Comparison of ENCODE assay signal across 1 cellular context in the genomic region with DNA sequence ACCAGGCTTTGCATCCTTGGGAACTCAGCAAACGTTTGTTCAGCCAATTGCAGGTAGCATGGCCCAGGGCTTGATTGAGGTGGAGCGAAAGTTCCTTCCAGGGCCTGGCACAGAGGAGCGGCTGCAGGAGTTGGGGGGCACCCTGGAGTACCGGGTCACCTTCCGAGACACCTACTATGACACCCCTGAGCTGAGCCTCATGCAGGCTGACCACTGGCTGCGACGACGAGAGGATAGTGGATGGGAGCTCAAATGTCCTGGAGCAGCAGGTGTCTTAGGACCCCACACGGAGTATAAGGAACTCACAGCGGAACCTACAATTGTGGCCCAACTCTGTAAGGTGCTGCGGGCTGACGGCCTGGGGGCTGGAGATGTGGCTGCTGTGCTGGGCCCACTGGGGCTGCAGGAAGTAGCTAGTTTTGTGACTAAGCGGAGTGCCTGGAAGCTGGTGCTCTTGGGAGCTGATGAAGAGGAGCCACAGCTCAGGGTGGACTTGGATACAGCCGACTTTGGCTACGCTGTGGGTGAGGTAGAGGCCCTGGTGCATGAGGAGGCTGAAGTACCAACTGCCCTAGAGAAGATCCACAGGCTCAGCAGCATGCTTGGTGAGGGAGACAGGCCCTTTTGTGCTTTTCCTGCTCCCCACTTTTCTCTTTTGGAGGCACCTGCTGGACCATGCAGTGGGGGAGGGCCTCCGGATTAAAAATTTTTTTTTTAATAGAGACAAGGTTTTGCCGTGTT.
A peak's percentile ranks its signal among the peaks of the same experiment; 100 is the strongest.
TF ChIP-seq lines count a peak whose summit lies in the region.

No MANE protein-coding gene starts in this region.

TF ChIP-seq in HepG2, 621 proteins besides CTCF, POLR2A, EP300 and RAD21 (continued from another document and continues in another):
- TF ChIP-seq DNMT1 (CRISPR knock-in tag; IDR thresholded peaks at IDR 0.05) (no peak), ZNF24 (IDR thresholded peaks at IDR 0.05) (no peak), NFYB (CRISPR knock-in tag; IDR thresholded peaks at IDR 0.05) (no peak), SETDB1 (CRISPR knock-in tag; IDR thresholded peaks at IDR 0.05; ENCODE audit: borderline replicate concordance) (no peak), TOE1 (CRISPR knock-in tag; IDR thresholded peaks at IDR 0.05) (no peak), KMT2B (CRISPR knock-in tag; IDR thresholded peaks at IDR 0.05) (no peak), ZKSCAN1 (IDR thresholded peaks at IDR 0.05; ENCODE audit: low read length) (no peak), ISL2 (CRISPR knock-in tag; IDR thresholded peaks at IDR 0.05) (no peak), ZNF549 (CRISPR knock-in tag; IDR thresholded peaks at IDR 0.05) (no peak), ZNF20 (CRISPR knock-in tag; IDR thresholded peaks at IDR 0.05) (0 out of 2 replicates have a peak, but pooled peaks have one; percentile 0), SMAD9 (CRISPR knock-in tag; IDR thresholded peaks at IDR 0.05) (no peak), NCOR1 (IDR thresholded peaks at IDR 0.05; ENCODE audit: borderline replicate concordance, low read length) (no peak), NKX3-1 (CRISPR knock-in tag; IDR thresholded peaks at IDR 0.05) (no peak), HIVEP1 (CRISPR knock-in tag; IDR thresholded peaks at IDR 0.05) (no peak), PHF8 (CRISPR knock-in tag; IDR thresholded peaks at IDR 0.05) (no peak), ZNF652 (CRISPR knock-in tag; IDR thresholded peaks at IDR 0.05; ENCODE audit: borderline replicate concordance, low read depth) (no peak), ZNF569 (CRISPR knock-in tag; IDR thresholded peaks at IDR 0.05; ENCODE audit: borderline replicate concordance) (no peak), GATA4 (IDR thresholded peaks at IDR 0.05; ENCODE audit: borderline replicate concordance, low read depth) (no peak), SRSF4 (IDR thresholded peaks at IDR 0.05; ENCODE audit: low read depth, low read length, poor library complexity, severe bottlenecking) (no peak), ZNF7 (CRISPR knock-in tag; IDR thresholded peaks at IDR 0.05) (no peak), NBN (conservative IDR thresholded peaks at IDR 0.05) (no peak), MTF2 (CRISPR knock-in tag; IDR thresholded peaks at IDR 0.05; ENCODE audit: borderline replicate concordance) (no peak), ATM (IDR thresholded peaks at IDR 0.05; ENCODE audit: borderline replicate concordance) (no peak)
- TF ChIP-seq, protein P1, sequence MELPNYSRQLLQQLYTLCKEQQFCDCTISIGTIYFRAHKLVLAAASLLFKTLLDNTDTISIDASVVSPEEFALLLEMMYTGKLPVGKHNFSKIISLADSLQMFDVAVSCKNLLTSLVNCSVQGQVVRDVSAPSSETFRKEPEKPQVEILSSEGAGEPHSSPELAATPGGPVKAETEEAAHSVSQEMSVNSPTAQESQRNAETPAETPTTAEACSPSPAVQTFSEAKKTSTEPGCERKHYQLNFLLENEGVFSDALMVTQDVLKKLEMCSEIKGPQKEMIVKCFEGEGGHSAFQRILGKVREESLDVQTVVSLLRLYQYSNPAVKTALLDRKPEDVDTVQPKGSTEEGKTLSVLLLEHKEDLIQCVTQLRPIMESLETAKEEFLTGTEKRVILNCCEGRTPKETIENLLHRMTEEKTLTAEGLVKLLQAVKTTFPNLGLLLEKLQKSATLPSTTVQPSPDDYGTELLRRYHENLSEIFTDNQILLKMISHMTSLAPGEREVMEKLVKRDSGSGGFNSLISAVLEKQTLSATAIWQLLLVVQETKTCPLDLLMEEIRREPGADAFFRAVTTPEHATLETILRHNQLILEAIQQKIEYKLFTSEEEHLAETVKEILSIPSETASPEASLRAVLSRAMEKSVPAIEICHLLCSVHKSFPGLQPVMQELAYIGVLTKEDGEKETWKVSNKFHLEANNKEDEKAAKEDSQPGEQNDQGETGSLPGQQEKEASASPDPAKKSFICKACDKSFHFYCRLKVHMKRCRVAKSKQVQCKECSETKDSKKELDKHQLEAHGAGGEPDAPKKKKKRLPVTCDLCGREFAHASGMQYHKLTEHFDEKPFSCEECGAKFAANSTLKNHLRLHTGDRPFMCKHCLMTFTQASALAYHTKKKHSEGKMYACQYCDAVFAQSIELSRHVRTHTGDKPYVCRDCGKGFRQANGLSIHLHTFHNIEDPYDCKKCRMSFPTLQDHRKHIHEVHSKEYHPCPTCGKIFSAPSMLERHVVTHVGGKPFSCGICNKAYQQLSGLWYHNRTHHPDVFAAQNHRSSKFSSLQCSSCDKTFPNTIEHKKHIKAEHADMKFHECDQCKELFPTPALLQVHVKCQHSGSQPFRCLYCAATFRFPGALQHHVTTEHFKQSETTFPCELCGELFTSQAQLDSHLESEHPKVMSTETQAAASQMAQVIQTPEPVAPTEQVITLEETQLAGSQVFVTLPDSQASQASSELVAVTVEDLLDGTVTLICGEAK (IDR thresholded peaks at IDR 0.05), result no peak
- TF ChIP-seq, protein P1 (CRISPR knock-in tag; IDR thresholded peaks at IDR 0.05), result no peak
- TF ChIP-seq, protein P2, sequence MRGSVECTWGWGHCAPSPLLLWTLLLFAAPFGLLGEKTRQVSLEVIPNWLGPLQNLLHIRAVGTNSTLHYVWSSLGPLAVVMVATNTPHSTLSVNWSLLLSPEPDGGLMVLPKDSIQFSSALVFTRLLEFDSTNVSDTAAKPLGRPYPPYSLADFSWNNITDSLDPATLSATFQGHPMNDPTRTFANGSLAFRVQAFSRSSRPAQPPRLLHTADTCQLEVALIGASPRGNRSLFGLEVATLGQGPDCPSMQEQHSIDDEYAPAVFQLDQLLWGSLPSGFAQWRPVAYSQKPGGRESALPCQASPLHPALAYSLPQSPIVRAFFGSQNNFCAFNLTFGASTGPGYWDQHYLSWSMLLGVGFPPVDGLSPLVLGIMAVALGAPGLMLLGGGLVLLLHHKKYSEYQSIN (CRISPR knock-in tag; IDR thresholded peaks at IDR 0.05; ENCODE audit: borderline replicate concordance), result no peak; the same call in 1 of the 2 replicates
- TF ChIP-seq, protein P3, sequence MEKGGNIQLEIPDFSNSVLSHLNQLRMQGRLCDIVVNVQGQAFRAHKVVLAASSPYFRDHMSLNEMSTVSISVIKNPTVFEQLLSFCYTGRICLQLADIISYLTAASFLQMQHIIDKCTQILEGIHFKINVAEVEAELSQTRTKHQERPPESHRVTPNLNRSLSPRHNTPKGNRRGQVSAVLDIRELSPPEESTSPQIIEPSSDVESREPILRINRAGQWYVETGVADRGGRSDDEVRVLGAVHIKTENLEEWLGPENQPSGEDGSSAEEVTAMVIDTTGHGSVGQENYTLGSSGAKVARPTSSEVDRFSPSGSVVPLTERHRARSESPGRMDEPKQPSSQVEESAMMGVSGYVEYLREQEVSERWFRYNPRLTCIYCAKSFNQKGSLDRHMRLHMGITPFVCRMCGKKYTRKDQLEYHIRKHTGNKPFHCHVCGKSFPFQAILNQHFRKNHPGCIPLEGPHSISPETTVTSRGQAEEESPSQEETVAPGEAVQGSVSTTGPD (CRISPR knock-in tag; IDR thresholded peaks at IDR 0.05), result 0 out of 2 replicates have a peak, but pooled peaks have one; percentile 11
- TF ChIP-seq, protein P4, sequence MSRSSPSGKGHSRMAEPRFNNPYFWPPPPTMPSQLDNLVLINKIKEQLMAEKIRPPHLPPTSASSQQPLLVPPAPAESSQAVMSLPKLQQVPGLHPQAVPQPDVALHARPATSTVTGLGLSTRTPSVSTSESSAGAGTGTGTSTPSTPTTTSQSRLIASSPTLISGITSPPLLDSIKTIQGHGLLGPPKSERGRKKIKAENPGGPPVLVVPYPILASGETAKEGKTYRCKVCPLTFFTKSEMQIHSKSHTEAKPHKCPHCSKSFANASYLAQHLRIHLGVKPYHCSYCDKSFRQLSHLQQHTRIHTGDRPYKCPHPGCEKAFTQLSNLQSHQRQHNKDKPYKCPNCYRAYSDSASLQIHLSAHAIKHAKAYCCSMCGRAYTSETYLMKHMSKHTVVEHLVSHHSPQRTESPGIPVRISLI (CRISPR knock-in tag; IDR thresholded peaks at IDR 0.05; ENCODE audit: borderline replicate concordance), result no peak
- TF ChIP-seq, protein P5, sequence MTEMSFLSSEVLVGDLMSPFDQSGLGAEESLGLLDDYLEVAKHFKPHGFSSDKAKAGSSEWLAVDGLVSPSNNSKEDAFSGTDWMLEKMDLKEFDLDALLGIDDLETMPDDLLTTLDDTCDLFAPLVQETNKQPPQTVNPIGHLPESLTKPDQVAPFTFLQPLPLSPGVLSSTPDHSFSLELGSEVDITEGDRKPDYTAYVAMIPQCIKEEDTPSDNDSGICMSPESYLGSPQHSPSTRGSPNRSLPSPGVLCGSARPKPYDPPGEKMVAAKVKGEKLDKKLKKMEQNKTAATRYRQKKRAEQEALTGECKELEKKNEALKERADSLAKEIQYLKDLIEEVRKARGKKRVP (CRISPR knock-in tag; IDR thresholded peaks at IDR 0.05), result no peak
- TF ChIP-seq, protein P6, sequence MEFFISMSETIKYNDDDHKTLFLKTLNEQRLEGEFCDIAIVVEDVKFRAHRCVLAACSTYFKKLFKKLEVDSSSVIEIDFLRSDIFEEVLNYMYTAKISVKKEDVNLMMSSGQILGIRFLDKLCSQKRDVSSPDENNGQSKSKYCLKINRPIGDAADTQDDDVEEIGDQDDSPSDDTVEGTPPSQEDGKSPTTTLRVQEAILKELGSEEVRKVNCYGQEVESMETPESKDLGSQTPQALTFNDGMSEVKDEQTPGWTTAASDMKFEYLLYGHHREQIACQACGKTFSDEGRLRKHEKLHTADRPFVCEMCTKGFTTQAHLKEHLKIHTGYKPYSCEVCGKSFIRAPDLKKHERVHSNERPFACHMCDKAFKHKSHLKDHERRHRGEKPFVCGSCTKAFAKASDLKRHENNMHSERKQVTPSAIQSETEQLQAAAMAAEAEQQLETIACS (CRISPR knock-in tag; IDR thresholded peaks at IDR 0.05), result peak; percentile 41
- TF ChIP-seq, protein P7, sequence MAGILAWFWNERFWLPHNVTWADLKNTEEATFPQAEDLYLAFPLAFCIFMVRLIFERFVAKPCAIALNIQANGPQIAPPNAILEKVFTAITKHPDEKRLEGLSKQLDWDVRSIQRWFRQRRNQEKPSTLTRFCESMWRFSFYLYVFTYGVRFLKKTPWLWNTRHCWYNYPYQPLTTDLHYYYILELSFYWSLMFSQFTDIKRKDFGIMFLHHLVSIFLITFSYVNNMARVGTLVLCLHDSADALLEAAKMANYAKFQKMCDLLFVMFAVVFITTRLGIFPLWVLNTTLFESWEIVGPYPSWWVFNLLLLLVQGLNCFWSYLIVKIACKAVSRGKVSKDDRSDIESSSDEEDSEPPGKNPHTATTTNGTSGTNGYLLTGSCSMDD (CRISPR knock-in tag; IDR thresholded peaks at IDR 0.05), result no peak
- TF ChIP-seq, protein P8, sequence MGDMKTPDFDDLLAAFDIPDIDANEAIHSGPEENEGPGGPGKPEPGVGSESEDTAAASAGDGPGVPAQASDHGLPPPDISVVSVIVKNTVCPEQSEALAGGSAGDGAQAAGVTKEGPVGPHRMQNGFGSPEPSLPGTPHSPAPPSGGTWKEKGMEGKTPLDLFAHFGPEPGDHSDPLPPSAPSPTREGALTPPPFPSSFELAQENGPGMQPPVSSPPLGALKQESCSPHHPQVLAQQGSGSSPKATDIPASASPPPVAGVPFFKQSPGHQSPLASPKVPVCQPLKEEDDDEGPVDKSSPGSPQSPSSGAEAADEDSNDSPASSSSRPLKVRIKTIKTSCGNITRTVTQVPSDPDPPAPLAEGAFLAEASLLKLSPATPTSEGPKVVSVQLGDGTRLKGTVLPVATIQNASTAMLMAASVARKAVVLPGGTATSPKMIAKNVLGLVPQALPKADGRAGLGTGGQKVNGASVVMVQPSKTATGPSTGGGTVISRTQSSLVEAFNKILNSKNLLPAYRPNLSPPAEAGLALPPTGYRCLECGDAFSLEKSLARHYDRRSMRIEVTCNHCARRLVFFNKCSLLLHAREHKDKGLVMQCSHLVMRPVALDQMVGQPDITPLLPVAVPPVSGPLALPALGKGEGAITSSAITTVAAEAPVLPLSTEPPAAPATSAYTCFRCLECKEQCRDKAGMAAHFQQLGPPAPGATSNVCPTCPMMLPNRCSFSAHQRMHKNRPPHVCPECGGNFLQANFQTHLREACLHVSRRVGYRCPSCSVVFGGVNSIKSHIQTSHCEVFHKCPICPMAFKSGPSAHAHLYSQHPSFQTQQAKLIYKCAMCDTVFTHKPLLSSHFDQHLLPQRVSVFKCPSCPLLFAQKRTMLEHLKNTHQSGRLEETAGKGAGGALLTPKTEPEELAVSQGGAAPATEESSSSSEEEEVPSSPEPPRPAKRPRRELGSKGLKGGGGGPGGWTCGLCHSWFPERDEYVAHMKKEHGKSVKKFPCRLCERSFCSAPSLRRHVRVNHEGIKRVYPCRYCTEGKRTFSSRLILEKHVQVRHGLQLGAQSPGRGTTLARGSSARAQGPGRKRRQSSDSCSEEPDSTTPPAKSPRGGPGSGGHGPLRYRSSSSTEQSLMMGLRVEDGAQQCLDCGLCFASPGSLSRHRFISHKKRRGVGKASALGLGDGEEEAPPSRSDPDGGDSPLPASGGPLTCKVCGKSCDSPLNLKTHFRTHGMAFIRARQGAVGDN (CRISPR knock-in tag; IDR thresholded peaks at IDR 0.05), result no peak
- TF ChIP-seq, protein P9, sequence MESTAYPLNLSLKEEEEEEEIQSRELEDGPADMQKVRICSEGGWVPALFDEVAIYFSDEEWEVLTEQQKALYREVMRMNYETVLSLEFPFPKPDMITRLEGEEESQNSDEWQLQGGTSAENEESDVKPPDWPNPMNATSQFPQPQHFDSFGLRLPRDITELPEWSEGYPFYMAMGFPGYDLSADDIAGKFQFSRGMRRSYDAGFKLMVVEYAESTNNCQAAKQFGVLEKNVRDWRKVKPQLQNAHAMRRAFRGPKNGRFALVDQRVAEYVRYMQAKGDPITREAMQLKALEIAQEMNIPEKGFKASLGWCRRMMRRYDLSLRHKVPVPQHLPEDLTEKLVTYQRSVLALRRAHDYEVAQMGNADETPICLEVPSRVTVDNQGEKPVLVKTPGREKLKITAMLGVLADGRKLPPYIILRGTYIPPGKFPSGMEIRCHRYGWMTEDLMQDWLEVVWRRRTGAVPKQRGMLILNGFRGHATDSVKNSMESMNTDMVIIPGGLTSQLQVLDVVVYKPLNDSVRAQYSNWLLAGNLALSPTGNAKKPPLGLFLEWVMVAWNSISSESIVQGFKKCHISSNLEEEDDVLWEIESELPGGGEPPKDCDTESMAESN (CRISPR knock-in tag; conservative IDR thresholded peaks at IDR 0.05), result no peak
